1 cellular context compared by ENCODE assay signal in the genomic region with DNA sequence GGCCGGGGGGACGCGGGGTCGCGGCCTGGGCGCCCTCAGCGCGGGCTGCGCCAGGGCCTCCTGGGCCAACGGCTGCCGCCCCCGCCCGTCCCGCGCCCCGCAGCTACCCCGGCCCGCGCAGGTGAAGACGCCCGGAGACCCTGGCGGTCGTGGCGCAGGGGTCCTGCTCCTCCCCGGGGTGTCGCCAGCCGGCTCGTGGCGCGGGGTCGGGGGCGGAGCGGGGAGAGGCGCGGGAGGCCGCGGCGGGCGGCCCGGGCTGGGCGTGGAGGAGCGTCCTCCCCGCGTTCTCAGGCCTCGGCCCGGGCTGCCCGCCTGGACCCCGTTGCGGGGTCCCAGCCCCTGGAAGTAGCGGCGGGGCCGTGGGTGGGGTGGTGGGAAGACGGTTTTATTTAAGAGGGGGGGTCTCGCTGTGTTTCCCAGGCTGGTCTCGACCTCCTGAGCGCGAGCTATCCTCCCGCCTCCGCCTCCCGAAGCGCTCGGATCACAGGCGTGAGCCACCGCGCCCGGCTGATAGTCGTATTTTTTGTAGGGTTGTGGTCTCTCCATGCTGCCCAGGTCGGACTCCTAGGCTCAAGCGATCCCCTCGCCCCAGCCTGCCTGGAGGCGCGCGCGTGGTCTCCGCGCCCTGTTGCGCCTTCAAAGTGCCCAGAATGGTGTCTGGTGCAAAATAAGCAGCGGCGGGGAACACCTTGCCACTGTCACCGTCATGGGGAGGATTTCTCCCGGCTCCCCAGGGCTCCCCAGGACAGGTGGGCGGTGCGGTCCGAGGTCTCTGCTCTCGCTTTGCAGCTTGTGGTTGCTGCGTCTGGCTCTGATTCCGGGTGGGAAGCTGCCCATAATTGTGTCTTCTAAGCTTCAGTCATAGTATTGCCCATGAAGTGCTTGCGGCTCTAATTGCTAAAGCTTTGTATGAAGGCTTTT.
TF ChIP-seq lines count a peak whose summit lies in the region.

No MANE protein-coding gene starts in this region.

TF ChIP-seq in HepG2, 621 proteins besides CTCF, POLR2A, EP300 and RAD21 (continued from another document and continues in another):
- TF ChIP-seq, protein P1, sequence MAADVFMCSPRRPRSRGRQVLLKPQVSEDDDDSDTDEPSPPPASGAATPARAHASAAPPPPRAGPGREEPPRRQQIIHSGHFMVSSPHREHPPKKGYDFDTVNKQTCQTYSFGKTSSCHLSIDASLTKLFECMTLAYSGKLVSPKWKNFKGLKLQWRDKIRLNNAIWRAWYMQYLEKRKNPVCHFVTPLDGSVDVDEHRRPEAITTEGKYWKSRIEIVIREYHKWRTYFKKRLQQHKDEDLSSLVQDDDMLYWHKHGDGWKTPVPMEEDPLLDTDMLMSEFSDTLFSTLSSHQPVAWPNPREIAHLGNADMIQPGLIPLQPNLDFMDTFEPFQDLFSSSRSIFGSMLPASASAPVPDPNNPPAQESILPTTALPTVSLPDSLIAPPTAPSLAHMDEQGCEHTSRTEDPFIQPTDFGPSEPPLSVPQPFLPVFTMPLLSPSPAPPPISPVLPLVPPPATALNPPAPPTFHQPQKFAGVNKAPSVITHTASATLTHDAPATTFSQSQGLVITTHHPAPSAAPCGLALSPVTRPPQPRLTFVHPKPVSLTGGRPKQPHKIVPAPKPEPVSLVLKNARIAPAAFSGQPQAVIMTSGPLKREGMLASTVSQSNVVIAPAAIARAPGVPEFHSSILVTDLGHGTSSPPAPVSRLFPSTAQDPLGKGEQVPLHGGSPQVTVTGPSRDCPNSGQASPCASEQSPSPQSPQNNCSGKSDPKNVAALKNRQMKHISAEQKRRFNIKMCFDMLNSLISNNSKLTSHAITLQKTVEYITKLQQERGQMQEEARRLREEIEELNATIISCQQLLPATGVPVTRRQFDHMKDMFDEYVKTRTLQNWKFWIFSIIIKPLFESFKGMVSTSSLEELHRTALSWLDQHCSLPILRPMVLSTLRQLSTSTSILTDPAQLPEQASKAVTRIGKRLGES (CRISPR knock-in tag; IDR thresholded peaks at IDR 0.05; ENCODE audit: borderline replicate concordance), result no peak
- no peak for TF ChIP-seq KLF13 (CRISPR knock-in tag; IDR thresholded peaks at IDR 0.05)
- no peak for TF ChIP-seq HDAC1 (CRISPR knock-in tag; IDR thresholded peaks at IDR 0.05)
- TF ChIP-seq ZSCAN9 (CRISPR knock-in tag; IDR thresholded peaks at IDR 0.05; ENCODE audit: borderline replicate concordance), result no peak
- no peak for TF ChIP-seq JUNB (CRISPR knock-in tag; IDR thresholded peaks at IDR 0.05; ENCODE audit: borderline replicate concordance)
- TF ChIP-seq, protein P2, sequence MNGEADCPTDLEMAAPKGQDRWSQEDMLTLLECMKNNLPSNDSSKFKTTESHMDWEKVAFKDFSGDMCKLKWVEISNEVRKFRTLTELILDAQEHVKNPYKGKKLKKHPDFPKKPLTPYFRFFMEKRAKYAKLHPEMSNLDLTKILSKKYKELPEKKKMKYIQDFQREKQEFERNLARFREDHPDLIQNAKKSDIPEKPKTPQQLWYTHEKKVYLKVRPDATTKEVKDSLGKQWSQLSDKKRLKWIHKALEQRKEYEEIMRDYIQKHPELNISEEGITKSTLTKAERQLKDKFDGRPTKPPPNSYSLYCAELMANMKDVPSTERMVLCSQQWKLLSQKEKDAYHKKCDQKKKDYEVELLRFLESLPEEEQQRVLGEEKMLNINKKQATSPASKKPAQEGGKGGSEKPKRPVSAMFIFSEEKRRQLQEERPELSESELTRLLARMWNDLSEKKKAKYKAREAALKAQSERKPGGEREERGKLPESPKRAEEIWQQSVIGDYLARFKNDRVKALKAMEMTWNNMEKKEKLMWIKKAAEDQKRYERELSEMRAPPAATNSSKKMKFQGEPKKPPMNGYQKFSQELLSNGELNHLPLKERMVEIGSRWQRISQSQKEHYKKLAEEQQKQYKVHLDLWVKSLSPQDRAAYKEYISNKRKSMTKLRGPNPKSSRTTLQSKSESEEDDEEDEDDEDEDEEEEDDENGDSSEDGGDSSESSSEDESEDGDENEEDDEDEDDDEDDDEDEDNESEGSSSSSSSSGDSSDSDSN (CRISPR knock-in tag; IDR thresholded peaks at IDR 0.05), result peak; percentile 65
- TF ChIP-seq, protein P3, sequence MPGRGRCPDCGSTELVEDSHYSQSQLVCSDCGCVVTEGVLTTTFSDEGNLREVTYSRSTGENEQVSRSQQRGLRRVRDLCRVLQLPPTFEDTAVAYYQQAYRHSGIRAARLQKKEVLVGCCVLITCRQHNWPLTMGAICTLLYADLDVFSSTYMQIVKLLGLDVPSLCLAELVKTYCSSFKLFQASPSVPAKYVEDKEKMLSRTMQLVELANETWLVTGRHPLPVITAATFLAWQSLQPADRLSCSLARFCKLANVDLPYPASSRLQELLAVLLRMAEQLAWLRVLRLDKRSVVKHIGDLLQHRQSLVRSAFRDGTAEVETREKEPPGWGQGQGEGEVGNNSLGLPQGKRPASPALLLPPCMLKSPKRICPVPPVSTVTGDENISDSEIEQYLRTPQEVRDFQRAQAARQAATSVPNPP (CRISPR knock-in tag; IDR thresholded peaks at IDR 0.05), result no peak
- TF ChIP-seq TEAD2 (CRISPR knock-in tag; IDR thresholded peaks at IDR 0.05), result no peak
- no peak for TF ChIP-seq ZNF670 (CRISPR knock-in tag; IDR thresholded peaks at IDR 0.05; ENCODE audit: borderline replicate concordance)
- no peak for TF ChIP-seq HOXA7 (CRISPR knock-in tag; IDR thresholded peaks at IDR 0.05)
- TF ChIP-seq, protein P4, sequence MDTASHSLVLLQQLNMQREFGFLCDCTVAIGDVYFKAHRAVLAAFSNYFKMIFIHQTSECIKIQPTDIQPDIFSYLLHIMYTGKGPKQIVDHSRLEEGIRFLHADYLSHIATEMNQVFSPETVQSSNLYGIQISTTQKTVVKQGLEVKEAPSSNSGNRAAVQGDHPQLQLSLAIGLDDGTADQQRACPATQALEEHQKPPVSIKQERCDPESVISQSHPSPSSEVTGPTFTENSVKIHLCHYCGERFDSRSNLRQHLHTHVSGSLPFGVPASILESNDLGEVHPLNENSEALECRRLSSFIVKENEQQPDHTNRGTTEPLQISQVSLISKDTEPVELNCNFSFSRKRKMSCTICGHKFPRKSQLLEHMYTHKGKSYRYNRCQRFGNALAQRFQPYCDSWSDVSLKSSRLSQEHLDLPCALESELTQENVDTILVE (CRISPR knock-in tag; IDR thresholded peaks at IDR 0.05), result 0 out of 2 replicates have a peak, but pooled peaks have one; percentile 5
- no peak for TF ChIP-seq ZNF225 (CRISPR knock-in tag; IDR thresholded peaks at IDR 0.05)
- TF ChIP-seq ZNF773 (CRISPR knock-in tag; IDR thresholded peaks at IDR 0.05; ENCODE audit: borderline replicate concordance), result no peak
- TF ChIP-seq MBNL3 (CRISPR knock-in tag; conservative IDR thresholded peaks at IDR 0.05), result no peak
- 0 out of 2 replicates have a peak, but pooled peaks have one; percentile 54 for TF ChIP-seq YEATS4 (CRISPR knock-in tag; IDR thresholded peaks at IDR 0.05; ENCODE audit: borderline replicate concordance)
- no peak for TF ChIP-seq KLF15 (CRISPR knock-in tag; IDR thresholded peaks at IDR 0.05; ENCODE audit: borderline replicate concordance)
- TF ChIP-seq ZNF282 (IDR thresholded peaks at IDR 0.05; ENCODE audit: partially characterized antibody), result no peak
- no peak for TF ChIP-seq ZSCAN20 (CRISPR knock-in tag; IDR thresholded peaks at IDR 0.05; ENCODE audit: borderline replicate concordance)
- TF ChIP-seq, protein P5, sequence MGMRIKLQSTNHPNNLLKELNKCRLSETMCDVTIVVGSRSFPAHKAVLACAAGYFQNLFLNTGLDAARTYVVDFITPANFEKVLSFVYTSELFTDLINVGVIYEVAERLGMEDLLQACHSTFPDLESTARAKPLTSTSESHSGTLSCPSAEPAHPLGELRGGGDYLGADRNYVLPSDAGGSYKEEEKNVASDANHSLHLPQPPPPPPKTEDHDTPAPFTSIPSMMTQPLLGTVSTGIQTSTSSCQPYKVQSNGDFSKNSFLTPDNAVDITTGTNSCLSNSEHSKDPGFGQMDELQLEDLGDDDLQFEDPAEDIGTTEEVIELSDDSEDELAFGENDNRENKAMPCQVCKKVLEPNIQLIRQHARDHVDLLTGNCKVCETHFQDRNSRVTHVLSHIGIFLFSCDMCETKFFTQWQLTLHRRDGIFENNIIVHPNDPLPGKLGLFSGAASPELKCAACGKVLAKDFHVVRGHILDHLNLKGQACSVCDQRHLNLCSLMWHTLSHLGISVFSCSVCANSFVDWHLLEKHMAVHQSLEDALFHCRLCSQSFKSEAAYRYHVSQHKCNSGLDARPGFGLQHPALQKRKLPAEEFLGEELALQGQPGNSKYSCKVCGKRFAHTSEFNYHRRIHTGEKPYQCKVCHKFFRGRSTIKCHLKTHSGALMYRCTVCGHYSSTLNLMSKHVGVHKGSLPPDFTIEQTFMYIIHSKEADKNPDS (CRISPR knock-in tag; IDR thresholded peaks at IDR 0.05), result no peak
- TF ChIP-seq ZNF782 (CRISPR knock-in tag; IDR thresholded peaks at IDR 0.05; ENCODE audit: borderline replicate concordance), result no peak
- TF ChIP-seq SRSF4 (IDR thresholded peaks at IDR 0.05; ENCODE audit: low read depth, low read length, poor library complexity, severe bottlenecking), result no peak
- no peak for TF ChIP-seq ZNF335 (CRISPR knock-in tag; IDR thresholded peaks at IDR 0.05)
- TF ChIP-seq, protein P6, sequence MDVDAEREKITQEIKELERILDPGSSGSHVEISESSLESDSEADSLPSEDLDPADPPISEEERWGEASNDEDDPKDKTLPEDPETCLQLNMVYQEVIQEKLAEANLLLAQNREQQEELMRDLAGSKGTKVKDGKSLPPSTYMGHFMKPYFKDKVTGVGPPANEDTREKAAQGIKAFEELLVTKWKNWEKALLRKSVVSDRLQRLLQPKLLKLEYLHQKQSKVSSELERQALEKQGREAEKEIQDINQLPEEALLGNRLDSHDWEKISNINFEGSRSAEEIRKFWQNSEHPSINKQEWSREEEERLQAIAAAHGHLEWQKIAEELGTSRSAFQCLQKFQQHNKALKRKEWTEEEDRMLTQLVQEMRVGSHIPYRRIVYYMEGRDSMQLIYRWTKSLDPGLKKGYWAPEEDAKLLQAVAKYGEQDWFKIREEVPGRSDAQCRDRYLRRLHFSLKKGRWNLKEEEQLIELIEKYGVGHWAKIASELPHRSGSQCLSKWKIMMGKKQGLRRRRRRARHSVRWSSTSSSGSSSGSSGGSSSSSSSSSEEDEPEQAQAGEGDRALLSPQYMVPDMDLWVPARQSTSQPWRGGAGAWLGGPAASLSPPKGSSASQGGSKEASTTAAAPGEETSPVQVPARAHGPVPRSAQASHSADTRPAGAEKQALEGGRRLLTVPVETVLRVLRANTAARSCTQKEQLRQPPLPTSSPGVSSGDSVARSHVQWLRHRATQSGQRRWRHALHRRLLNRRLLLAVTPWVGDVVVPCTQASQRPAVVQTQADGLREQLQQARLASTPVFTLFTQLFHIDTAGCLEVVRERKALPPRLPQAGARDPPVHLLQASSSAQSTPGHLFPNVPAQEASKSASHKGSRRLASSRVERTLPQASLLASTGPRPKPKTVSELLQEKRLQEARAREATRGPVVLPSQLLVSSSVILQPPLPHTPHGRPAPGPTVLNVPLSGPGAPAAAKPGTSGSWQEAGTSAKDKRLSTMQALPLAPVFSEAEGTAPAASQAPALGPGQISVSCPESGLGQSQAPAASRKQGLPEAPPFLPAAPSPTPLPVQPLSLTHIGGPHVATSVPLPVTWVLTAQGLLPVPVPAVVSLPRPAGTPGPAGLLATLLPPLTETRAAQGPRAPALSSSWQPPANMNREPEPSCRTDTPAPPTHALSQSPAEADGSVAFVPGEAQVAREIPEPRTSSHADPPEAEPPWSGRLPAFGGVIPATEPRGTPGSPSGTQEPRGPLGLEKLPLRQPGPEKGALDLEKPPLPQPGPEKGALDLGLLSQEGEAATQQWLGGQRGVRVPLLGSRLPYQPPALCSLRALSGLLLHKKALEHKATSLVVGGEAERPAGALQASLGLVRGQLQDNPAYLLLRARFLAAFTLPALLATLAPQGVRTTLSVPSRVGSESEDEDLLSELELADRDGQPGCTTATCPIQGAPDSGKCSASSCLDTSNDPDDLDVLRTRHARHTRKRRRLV (CRISPR knock-in tag; IDR thresholded peaks at IDR 0.05), result no peak
- TF ChIP-seq ZNF713 (CRISPR knock-in tag; IDR thresholded peaks at IDR 0.05), result no peak
- no peak for TF ChIP-seq MIER2 (CRISPR knock-in tag; IDR thresholded peaks at IDR 0.05)
- TF ChIP-seq, protein P7, sequence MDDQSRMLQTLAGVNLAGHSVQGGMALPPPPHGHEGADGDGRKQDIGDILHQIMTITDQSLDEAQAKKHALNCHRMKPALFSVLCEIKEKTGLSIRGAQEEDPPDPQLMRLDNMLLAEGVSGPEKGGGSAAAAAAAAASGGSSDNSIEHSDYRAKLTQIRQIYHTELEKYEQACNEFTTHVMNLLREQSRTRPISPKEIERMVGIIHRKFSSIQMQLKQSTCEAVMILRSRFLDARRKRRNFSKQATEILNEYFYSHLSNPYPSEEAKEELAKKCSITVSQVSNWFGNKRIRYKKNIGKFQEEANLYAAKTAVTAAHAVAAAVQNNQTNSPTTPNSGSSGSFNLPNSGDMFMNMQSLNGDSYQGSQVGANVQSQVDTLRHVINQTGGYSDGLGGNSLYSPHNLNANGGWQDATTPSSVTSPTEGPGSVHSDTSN (CRISPR knock-in tag; IDR thresholded peaks at IDR 0.05; ENCODE audit: borderline replicate concordance), result no peak
- no peak for TF ChIP-seq AKAP8 (CRISPR knock-in tag; IDR thresholded peaks at IDR 0.05)
- TF ChIP-seq, protein P8, sequence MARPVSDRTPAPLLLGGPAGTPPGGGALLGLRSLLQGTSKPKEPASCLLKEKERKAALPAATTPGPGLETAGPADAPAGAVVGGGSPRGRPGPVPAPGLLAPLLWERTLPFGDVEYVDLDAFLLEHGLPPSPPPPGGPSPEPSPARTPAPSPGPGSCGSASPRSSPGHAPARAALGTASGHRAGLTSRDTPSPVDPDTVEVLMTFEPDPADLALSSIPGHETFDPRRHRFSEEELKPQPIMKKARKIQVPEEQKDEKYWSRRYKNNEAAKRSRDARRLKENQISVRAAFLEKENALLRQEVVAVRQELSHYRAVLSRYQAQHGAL (CRISPR knock-in tag; IDR thresholded peaks at IDR 0.05; ENCODE audit: not compliant biosample characterization), result no peak
- no peak for TF ChIP-seq ZNF547 (CRISPR knock-in tag; IDR thresholded peaks at IDR 0.05)
- no peak for TF ChIP-seq FOSL2 (CRISPR knock-in tag; IDR thresholded peaks at IDR 0.05)
- TF ChIP-seq NPAS2 (CRISPR knock-in tag; IDR thresholded peaks at IDR 0.05; ENCODE audit: borderline replicate concordance), result no peak
- TF ChIP-seq AGO2 (optimal IDR thresholded peaks at IDR 0.05; ENCODE audit: low read depth, low read length), result peak; percentile 73
- TF ChIP-seq ZNF777 (CRISPR knock-in tag; IDR thresholded peaks at IDR 0.05), result 0 out of 2 replicates have a peak, but pooled peaks have one; percentile 44
- TF ChIP-seq JUND (CRISPR knock-in tag; IDR thresholded peaks at IDR 0.05), result no peak
- no peak for TF ChIP-seq ZNF674 (CRISPR knock-in tag; IDR thresholded peaks at IDR 0.05; ENCODE audit: low read depth)
